ENCODE assay signal across 24 cellular contexts in genomic region chr17:75003957-75004355, GRCh38. TPM values are rescaled to one million over a fixed set of nuclear protein-coding genes. Genes with fewer than 3 reads are reported as not detected.
"Had no signal": no experiment of that assay in that cellular context is flagged by ENCODE, and none has a peak within 500 bp of the region (broad histone marks: within the 10 kb centered on the region; RNA-seq: fewer than 3 reads in every experiment).

No MANE protein-coding gene starts in this region.

- H3K4me1 ChIP-seq: colonic mucosa, gastrocnemius medialis, left lung, lower lobe of right lung had no signal

- H3K4me3 ChIP-seq: colonic mucosa, esophagus squamous epithelium, gastrocnemius medialis, heart right ventricle, left lung, lower lobe of right lung had no signal

- H3K27me3 ChIP-seq: colonic mucosa, esophagus squamous epithelium, gastrocnemius medialis, heart right ventricle, left lung had no signal

- H3K9me3 ChIP-seq: colonic mucosa, esophagus squamous epithelium, gastrocnemius medialis, heart right ventricle, left lung, lower lobe of right lung had no signal

- H3K27ac Mint-ChIP-seq: dendritic cell treated with granulocyte-macrophage colony-stimulating factor and Interleukin-4, amounts not matched to agents 40 ng/mL and 50 ng/mL, for 4 days; effector memory CD8-positive, alpha-beta T cell; endodermal cell; naive thymus-derived CD4-positive, alpha-beta T cell had no signal

- H3K36me3 Mint-ChIP-seq: naive thymus-derived CD4-positive, alpha-beta T cell had no signal

- H3K4me1 Mint-ChIP-seq: endodermal cell had no signal

- H3K36me3 ChIP-seq: colonic mucosa had no signal

- H3K4me3 Mint-ChIP-seq: dendritic cell treated with granulocyte-macrophage colony-stimulating factor and Interleukin-4, amounts not matched to agents 40 ng/mL and 50 ng/mL, for 4 days; effector memory CD8-positive, alpha-beta T cell; endodermal cell; naive thymus-derived CD4-positive, alpha-beta T cell had no signal

- ATAC-seq: effector memory CD8-positive, alpha-beta T cell; esophagus mucosa; gastrocnemius medialis; heart right ventricle; left cardiac atrium; left lung; left ventricle myocardium superior; naive thymus-derived CD4-positive, alpha-beta T cell had no signal

- H3K9me3 Mint-ChIP-seq: dendritic cell treated with granulocyte-macrophage colony-stimulating factor and Interleukin-4, amounts not matched to agents 40 ng/mL and 50 ng/mL, for 4 days; effector memory CD8-positive, alpha-beta T cell; endodermal cell; naive thymus-derived CD4-positive, alpha-beta T cell had no signal

- DNase-seq: colonic mucosa; cortex of kidney; effector CD8-positive, alpha-beta T cell; effector memory CD8-positive, alpha-beta T cell; endodermal cell; erythroblast; esophagus squamous epithelium; foreskin fibroblast; foreskin melanocyte; gastrocnemius medialis; glutamatergic neuron; head of caudate nucleus; heart right ventricle; hippocampal formation; left cardiac atrium; left lung; left ventricle myocardium superior; lower lobe of right lung; mesendoderm; midbrain; naive thymus-derived CD4-positive, alpha-beta T cell had no signal

- H3K27ac ChIP-seq: colonic mucosa, epithelial cell of prostate, esophagus squamous epithelium, gastrocnemius medialis, heart right ventricle, left lung, lower lobe of right lung had no signal

RNA-seq across cellular contexts. Expression of gene CDR2L, which starts 16.5 kb away (rescaled TPM):
- polyA plus RNA-seq: naive thymus-derived CD4-positive, alpha-beta T cell had no signal
